31 cellular contexts compared by ENCODE assay signal in genomic region chr2:204051999-204052558, GRCh38.
"Had no signal": no experiment of that assay in that cellular context is flagged by ENCODE, and none has a peak within 500 bp of the region (broad histone marks: within the 10 kb centered on the region; RNA-seq: fewer than 3 reads in every experiment).

No MANE protein-coding gene starts in this region.

- H3K36me3 ChIP-seq: ascending aorta, breast epithelium, cardiac muscle cell, colonic mucosa, esophagus squamous epithelium, gastroesophageal sphincter had no signal

- H3K27ac Mint-ChIP-seq: activated CD4-positive, alpha-beta memory T cell treated with anti-CD3 and anti-CD28 coated beads for 36 hours; activated CD4-positive, alpha-beta T cell treated with anti-CD3 and anti-CD28 coated beads for 36 hours; activated CD4-positive, alpha-beta T cell treated with anti-CD3 and anti-CD28 coated beads, Interleukin-2, amount 10 ng/mL, durations not matched to agents 24 days and 14 days; activated CD8-positive, alpha-beta memory T cell treated with anti-CD3 and anti-CD28 coated beads, Interleukin-2, amount 10 ng/mL, durations not matched to agents 7 days and 5 days; activated CD8-positive, alpha-beta T cell treated with anti-CD3 and anti-CD28 coated beads, Interleukin-2, amount 10 ng/mL, durations not matched to agents 7 days and 5 days; activated naive CD4-positive, alpha-beta T cell treated with anti-CD3 and anti-CD28 coated beads, Interleukin-2, amount 10 ng/mL, durations not matched to agents 7 days and 5 days; activated naive CD4-positive, alpha-beta T cell treated with anti-CD3 and anti-CD28 coated beads, Interleukin-2, amount 50 U/mL, for 72 hours; activated naive CD8-positive, alpha-beta T cell treated with anti-CD3 and anti-CD28 coated beads, Interleukin-2, amount 10 ng/mL, durations not matched to agents 7 days and 5 days; activated T-helper 1 cell treated with anti-CD3 and anti-CD28 coated beads, Interleukin-12 subunit alpha, Interleukin-12 subunit beta, Interleukin-2, Interleukin-4 antibody, amounts not matched to agents 30 ng/mL and 10 ng/mL and 1 ng/mL, durations not matched to agents 14 hours and 24 hours and 36 hours; activated T-helper 2 cell treated with anti-CD3 and anti-CD28 coated beads, Interferon-gamma antibody, Interleukin-2, Interleukin-4, amounts not matched to agents 10 μg/mL and 5 μg/mL and 100 μg/mL, durations not matched to agents 14 hours and 24 hours and 36 hours; T-helper 17 cell; T-helper 2 cell treated with Interferon-gamma antibody and Interleukin-4, amounts not matched to agents 5 μg/mL and 100 μg/mL, for 36 hours had no signal

- H3K27me3 ChIP-seq: ascending aorta, breast epithelium, cardiac muscle cell, colonic mucosa, esophagus squamous epithelium, gastroesophageal sphincter had no signal

- H3K4me1 ChIP-seq: breast epithelium, colonic mucosa, esophagus squamous epithelium, gastroesophageal sphincter had no signal

- H3K27me3 Mint-ChIP-seq: activated CD4-positive, alpha-beta memory T cell treated with anti-CD3 and anti-CD28 coated beads for 36 hours; activated CD4-positive, alpha-beta T cell treated with anti-CD3 and anti-CD28 coated beads for 36 hours; activated naive CD8-positive, alpha-beta T cell treated with anti-CD3 and anti-CD28 coated beads, Interleukin-2, amount 10 ng/mL, durations not matched to agents 7 days and 5 days had no signal

- DNase-seq: activated CD4-positive, alpha-beta memory T cell treated with anti-CD3 and anti-CD28 coated beads for 36 hours; activated CD4-positive, alpha-beta T cell treated with anti-CD3 and anti-CD28 coated beads for 36 hours; activated CD4-positive, alpha-beta T cell treated with anti-CD3 and anti-CD28 coated beads, Interleukin-2, amount 10 ng/mL, durations not matched to agents 24 days and 14 days; activated CD4-positive, CD25-positive, alpha-beta regulatory T cell treated with anti-CD3 and anti-CD28 coated beads, Interleukin-2, amount 50 U/mL, for 72 hours; activated CD8-positive, alpha-beta memory T cell treated with anti-CD3 and anti-CD28 coated beads, Interleukin-2, amount 10 ng/mL, durations not matched to agents 7 days and 5 days; activated CD8-positive, alpha-beta memory T cell treated with anti-CD3 and anti-CD28 coated beads, Interleukin-2, amount 50 U/mL, for 4 hours; activated CD8-positive, alpha-beta T cell treated with anti-CD3 and anti-CD28 coated beads, Interleukin-2, amount 10 ng/mL, durations not matched to agents 7 days and 5 days; activated gamma-delta T cell; activated naive CD4-positive, alpha-beta T cell; activated naive CD4-positive, alpha-beta T cell treated with anti-CD3 and anti-CD28 coated beads, Interleukin-2, amount 10 ng/mL, durations not matched to agents 7 days and 5 days; activated naive CD8-positive, alpha-beta T cell treated with anti-CD3 and anti-CD28 coated beads, Interleukin-2, amount 10 ng/mL, durations not matched to agents 7 days and 5 days; activated T-cell treated with anti-CD3 and anti-CD28 coated beads, Interleukin-2, amount 50 U/mL, for 1 hour; activated T-cell treated with anti-CD3 and anti-CD28 coated beads, Interleukin-2, amount 50 U/mL, for 48 hours; cerebellar nuclear complex; colonic mucosa; effector CD8-positive, alpha-beta T cell; esophagus squamous epithelium; foreskin melanocyte; T-helper 1 cell; T-helper 17 cell; T1000 had no signal

- H3K27ac ChIP-seq: ascending aorta, breast epithelium, cardiac muscle cell, colonic mucosa, epithelial cell of prostate, esophagus squamous epithelium, gastroesophageal sphincter had no signal

- H3K4me3 Mint-ChIP-seq: activated CD4-positive, alpha-beta memory T cell treated with anti-CD3 and anti-CD28 coated beads for 36 hours; activated CD4-positive, alpha-beta T cell treated with anti-CD3 and anti-CD28 coated beads for 36 hours; activated CD4-positive, alpha-beta T cell treated with anti-CD3 and anti-CD28 coated beads, Interleukin-2, amount 10 ng/mL, durations not matched to agents 24 days and 14 days; activated CD8-positive, alpha-beta memory T cell treated with anti-CD3 and anti-CD28 coated beads, Interleukin-2, amount 10 ng/mL, durations not matched to agents 7 days and 5 days; activated CD8-positive, alpha-beta T cell treated with anti-CD3 and anti-CD28 coated beads, Interleukin-2, amount 10 ng/mL, durations not matched to agents 7 days and 5 days; activated naive CD4-positive, alpha-beta T cell treated with anti-CD3 and anti-CD28 coated beads, Interleukin-2, amount 10 ng/mL, durations not matched to agents 7 days and 5 days; activated naive CD8-positive, alpha-beta T cell treated with anti-CD3 and anti-CD28 coated beads, Interleukin-2, amount 10 ng/mL, durations not matched to agents 7 days and 5 days; activated T-helper 1 cell treated with anti-CD3 and anti-CD28 coated beads, Interleukin-12 subunit alpha, Interleukin-12 subunit beta, Interleukin-2, Interleukin-4 antibody, amounts not matched to agents 30 ng/mL and 10 ng/mL and 1 ng/mL, durations not matched to agents 14 hours and 24 hours and 36 hours; T-helper 17 cell; T-helper 2 cell treated with Interferon-gamma antibody and Interleukin-4, amounts not matched to agents 5 μg/mL and 100 μg/mL, for 36 hours had no signal

- H3K9me3 Mint-ChIP-seq: activated CD4-positive, alpha-beta memory T cell treated with anti-CD3 and anti-CD28 coated beads for 36 hours; activated CD4-positive, alpha-beta T cell treated with anti-CD3 and anti-CD28 coated beads, Interleukin-2, amount 10 ng/mL, durations not matched to agents 24 days and 14 days; activated naive CD4-positive, alpha-beta T cell treated with anti-CD3 and anti-CD28 coated beads, Interleukin-2, amount 10 ng/mL, durations not matched to agents 7 days and 5 days; activated naive CD8-positive, alpha-beta T cell treated with anti-CD3 and anti-CD28 coated beads, Interleukin-2, amount 10 ng/mL, durations not matched to agents 7 days and 5 days; activated T-helper 1 cell treated with anti-CD3 and anti-CD28 coated beads, Interleukin-12 subunit alpha, Interleukin-12 subunit beta, Interleukin-2, Interleukin-4 antibody, amounts not matched to agents 30 ng/mL and 10 ng/mL and 1 ng/mL, durations not matched to agents 14 hours and 24 hours and 36 hours; activated T-helper 2 cell treated with anti-CD3 and anti-CD28 coated beads, Interferon-gamma antibody, Interleukin-2, Interleukin-4, amounts not matched to agents 10 μg/mL and 5 μg/mL and 100 μg/mL, durations not matched to agents 14 hours and 24 hours and 36 hours; T-helper 2 cell treated with Interferon-gamma antibody and Interleukin-4, amounts not matched to agents 5 μg/mL and 100 μg/mL, for 36 hours had no signal

- H3K4me3 ChIP-seq: ascending aorta, breast epithelium, cardiac muscle cell, colonic mucosa, esophagus squamous epithelium, gastroesophageal sphincter had no signal

- ATAC-seq: activated CD4-positive, alpha-beta T cell treated with anti-CD3 and anti-CD28 coated beads for 36 hours; activated CD8-positive, alpha-beta memory T cell treated with anti-CD3 and anti-CD28 coated beads, Interleukin-2, amount 10 ng/mL, durations not matched to agents 7 days and 5 days; activated CD8-positive, alpha-beta T cell treated with anti-CD3 and anti-CD28 coated beads, Interleukin-2, amount 10 ng/mL, durations not matched to agents 7 days and 5 days; activated naive CD4-positive, alpha-beta T cell treated with anti-CD3 and anti-CD28 coated beads, Interleukin-2, amount 50 U/mL, for 72 hours; gastroesophageal sphincter had no signal

- H3K36me3 Mint-ChIP-seq: activated CD4-positive, alpha-beta memory T cell treated with anti-CD3 and anti-CD28 coated beads for 36 hours; activated CD8-positive, alpha-beta memory T cell treated with anti-CD3 and anti-CD28 coated beads, Interleukin-2, amount 10 ng/mL, durations not matched to agents 7 days and 5 days; activated naive CD4-positive, alpha-beta T cell treated with anti-CD3 and anti-CD28 coated beads, Interleukin-2, amount 10 ng/mL, durations not matched to agents 7 days and 5 days; activated naive CD4-positive, alpha-beta T cell treated with anti-CD3 and anti-CD28 coated beads, Interleukin-2, amount 50 U/mL, for 72 hours; activated naive CD8-positive, alpha-beta T cell treated with anti-CD3 and anti-CD28 coated beads, Interleukin-2, amount 10 ng/mL, durations not matched to agents 7 days and 5 days; brain had no signal

- H3K9me3 ChIP-seq: ascending aorta, breast epithelium, colonic mucosa, esophagus squamous epithelium, gastroesophageal sphincter had no signal
